10 cellular contexts compared by ENCODE assay signal in the genomic region with DNA sequence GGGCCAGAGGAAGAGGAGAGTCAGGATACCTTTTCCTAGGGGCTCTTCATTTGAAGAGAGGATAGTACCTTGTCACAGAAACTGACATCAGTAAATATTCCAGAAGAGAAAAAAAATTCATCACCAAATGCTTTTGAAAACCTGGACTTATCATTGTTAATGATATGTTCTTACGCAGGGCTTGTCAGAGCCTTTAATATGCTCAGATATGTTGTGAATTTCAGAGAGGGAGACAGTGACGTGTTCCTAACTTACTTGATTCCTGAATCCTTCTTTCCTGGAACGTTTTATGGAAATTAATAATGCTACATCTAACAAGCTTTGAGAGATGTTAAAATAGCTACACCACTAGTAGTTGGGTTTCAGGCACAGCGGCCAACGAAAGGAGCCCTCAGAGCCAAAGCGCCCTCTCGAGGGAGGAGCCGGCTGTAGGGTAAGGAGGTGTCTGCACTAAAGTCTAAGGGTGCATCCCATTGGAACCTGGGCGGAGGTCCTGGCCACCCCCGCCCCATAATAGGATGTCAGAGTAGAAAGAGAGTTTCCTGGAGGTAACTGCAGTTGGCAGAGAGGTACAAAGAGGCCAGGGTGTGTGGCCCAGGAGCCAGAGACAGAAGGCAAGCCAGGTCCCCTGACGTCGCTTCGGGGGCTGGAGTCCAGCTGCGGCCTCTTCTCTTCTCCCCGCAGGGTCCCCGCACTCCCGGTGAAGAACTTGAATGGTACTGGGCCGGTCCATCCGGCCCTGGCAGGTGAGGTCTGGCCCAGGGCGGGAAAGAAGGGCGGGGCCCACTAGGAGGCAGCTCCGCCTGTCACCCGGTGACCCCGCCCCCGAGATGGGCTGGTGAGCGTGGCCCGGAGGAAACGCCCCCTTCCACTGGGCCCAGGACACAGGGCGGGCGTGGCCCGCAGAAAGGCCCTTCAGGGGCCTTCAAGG. TPM values are rescaled to one million over a fixed set of nuclear protein-coding genes. Genes with fewer than 3 reads are reported as not detected.
DNase-seq lines count a peak whose midpoint lies in the region; ATAC-seq and TF ChIP-seq lines count a peak whose summit lies in the region.
"Had no signal": no experiment of that assay in that cellular context is flagged by ENCODE, and none has a peak within 500 bp of the region (broad histone marks: within the 10 kb centered on the region; RNA-seq: fewer than 3 reads in every experiment).

No MANE protein-coding gene starts in this region.

- H3K4me3 ChIP-seq in Karpas-422 (ENCODE audit: low read length) = no peak overlapping the region

- no peak overlapping the region for H3K4me2 ChIP-seq in Karpas-422 (ENCODE audit: low read depth, low read length, poor library complexity, severe bottlenecking)

- H3K9me3 ChIP-seq in Karpas-422 (ENCODE audit: low read length) = no peaks in the 10 kb centered on the region

- DNase-seq in GM10248 (ENCODE audit: extremely low spot score) (peak; percentile 67), Karpas-422 (no peak), endothelial cell (ENCODE audit: low spot score) (peak; percentile 48), nephron progenitor cell (peak; percentile 77), SK-N-DZ (ENCODE audit: low spot score) (no peak)
- DNase-seq: NCI-H524 treated with DMSO at 0.1 percent for 48 hours had no signal

- H3K27ac Mint-ChIP-seq in endothelial cell (ENCODE audit: unreplicated experiment) = no peak overlapping the region
- no peak overlapping the region for H3K27ac Mint-ChIP-seq in nephron progenitor cell
- H3K27ac Mint-ChIP-seq: stimulated activated naive CD8-positive, alpha-beta T cell treated with anti-CD3 and anti-CD28 coated beads, Interleukin-15, Interleukin-2, amounts not matched to agents 100 ng/mL and 50 ng/mL, for 24 hours had no signal

- peaks cover 33% of the 10 kb centered on the region for H3K27me3 Mint-ChIP-seq in endothelial cell (ENCODE audit: unreplicated experiment)
- H3K27me3 Mint-ChIP-seq in nephron progenitor cell (ENCODE audit: low read depth, poor library complexity) = peaks cover 60% of the 10 kb centered on the region
- H3K27me3 Mint-ChIP-seq: stimulated activated naive CD8-positive, alpha-beta T cell treated with anti-CD3 and anti-CD28 coated beads, Interleukin-15, Interleukin-2, amounts not matched to agents 100 ng/mL and 50 ng/mL, for 24 hours had no signal

- H3K9me2 ChIP-seq in Karpas-422 (replicated peaks; ENCODE audit: insufficient read depth, low read length) = no peaks in the 10 kb centered on the region

- peak overlapping the region; percentile 36 for H3K27ac ChIP-seq in Karpas-422 (ENCODE audit: low read length)

- H3K4me1 Mint-ChIP-seq in endothelial cell (ENCODE audit: unreplicated experiment) (peaks cover 57% of the 10 kb centered on the region), nephron progenitor cell (peaks cover 34% of the 10 kb centered on the region)

- peaks cover 68% of the 10 kb centered on the region for H3K36me3 ChIP-seq in Karpas-422 (ENCODE audit: insufficient read depth, low read length)

- H3K9me3 Mint-ChIP-seq in endothelial cell (ENCODE audit: unreplicated experiment) (no peaks in the 10 kb centered on the region), nephron progenitor cell (peaks cover 3% of the 10 kb centered on the region)
- H3K9me3 Mint-ChIP-seq: stimulated activated naive CD8-positive, alpha-beta T cell treated with anti-CD3 and anti-CD28 coated beads, Interleukin-15, Interleukin-2, amounts not matched to agents 100 ng/mL and 50 ng/mL, for 24 hours had no signal

- no peaks in the 10 kb centered on the region for H3K27me3 ChIP-seq in Karpas-422 (ENCODE audit: low read length)

- CTCF ChIA-PET in GM10248 (lab: Yijun Ruan, JAX) = interaction anchor here (1.0 to 6.6 kb wide), 18 partner anchors 8 to 82 kb away, joined by 3 to 64 read pairs (median 7); partner anchors contain the start of gene DTX1

- TF ChIP-seq CTCF in GM10248 (IDR thresholded peaks at IDR 0.05; ENCODE audit: control extremely low read depth, extremely low read depth, low read depth, missing control alignments) (peak; percentile 63), endothelial cell (IDR thresholded peaks at IDR 0.05; ENCODE audit: unreplicated experiment) (no peak), nephron progenitor cell (IDR thresholded peaks at IDR 0.05) (no peak)

- ATAC-seq in GM18858 (IDR thresholded peaks at IDR 0.05; ENCODE audit: unreplicated experiment) = no peak
- ATAC-seq in GM19467 (IDR thresholded peaks at IDR 0.05; ENCODE audit: unreplicated experiment) = no peak
- ATAC-seq in HG02759 (IDR thresholded peaks at IDR 0.05; ENCODE audit: unreplicated experiment) = no peak

- H3K4me3 Mint-ChIP-seq in endothelial cell (ENCODE audit: unreplicated experiment) = peak overlapping the region; percentile 79
- peak overlapping the region; percentile 80 for H3K4me3 Mint-ChIP-seq in nephron progenitor cell
- H3K4me3 Mint-ChIP-seq: stimulated activated naive CD8-positive, alpha-beta T cell treated with anti-CD3 and anti-CD28 coated beads, Interleukin-15, Interleukin-2, amounts not matched to agents 100 ng/mL and 50 ng/mL, for 24 hours had no signal

- H3K36me3 Mint-ChIP-seq in endothelial cell (ENCODE audit: low read depth, unreplicated experiment) = peaks cover 16% of the 10 kb centered on the region
- peaks cover 3% of the 10 kb centered on the region for H3K36me3 Mint-ChIP-seq in nephron progenitor cell (ENCODE audit: low read depth)

- H4K20me1 ChIP-seq in Karpas-422 (ENCODE audit: insufficient read depth, low read depth, low read length) = peaks cover 25% of the 10 kb centered on the region

- peaks cover 69% of the 10 kb centered on the region for H3K4me1 ChIP-seq in Karpas-422 (ENCODE audit: low read length)

- no peak overlapping the region for H2AFZ ChIP-seq in Karpas-422 (ENCODE audit: low read length)

- POLR2A ChIA-PET in GM10248 (lab: Yijun Ruan, JAX) = interaction anchor here (1.0 kb wide), 1 partner anchor 22 kb away, joined by 6 read pairs; no protein-coding TSS in a partner anchor

- peaks cover 9% of the 10 kb centered on the region; the same call in 1 of the 2 replicates for H3K79me2 ChIP-seq in Karpas-422 (ENCODE audit: low read length)

- no peak overlapping the region for H3K9ac ChIP-seq in Karpas-422 (ENCODE audit: low read length)

RNA-seq across cellular contexts. Expression of gene DTX1, which starts 36.2 kb away (rescaled TPM):
- 227 and 481 TPM in 2 replicates for total RNA-seq in Karpas-422 (2014; rRNA removed; shearing (Covaris generic); ENCODE audit: low replicate concordance)
- total RNA-seq in endothelial cell (ENCODE audit: unreplicated experiment) = 62.8 TPM
- 5.7 and 9.1 TPM in 2 replicates for polyA plus RNA-seq in SK-N-DZ (2014; cell fraction: cytosol; rRNA removed)
- polyA plus RNA-seq in SK-N-DZ (2014; cell fraction: nucleus; rRNA removed) = 14.1 and 18.9 TPM in 2 replicates

RNA-seq across cellular contexts. Expression of gene RASAL1, which starts 42.8 kb away (rescaled TPM):
- total RNA-seq in Karpas-422 (2014; rRNA removed; shearing (Covaris generic); ENCODE audit: low replicate concordance) = 3.3 and 3.4 TPM in 2 replicates
- total RNA-seq in endothelial cell (ENCODE audit: unreplicated experiment) = 0.21 TPM
- polyA plus RNA-seq in SK-N-DZ (2014; cell fraction: cytosol; rRNA removed) = not detected in 2 replicates
- polyA plus RNA-seq in SK-N-DZ (2014; cell fraction: nucleus; rRNA removed) = 0.07 TPM in 1 of 2 replicates, not detected in the other

RNA-seq across cellular contexts. Expression of gene CFAP73, which starts 56.8 kb away (rescaled TPM):
- total RNA-seq in Karpas-422 (2014; rRNA removed; shearing (Covaris generic); ENCODE audit: low replicate concordance) = not detected in 2 replicates
- not detected for total RNA-seq in endothelial cell (ENCODE audit: unreplicated experiment)
- not detected in 2 replicates for polyA plus RNA-seq in SK-N-DZ (2014; cell fraction: cytosol; rRNA removed)
- polyA plus RNA-seq in SK-N-DZ (2014; cell fraction: nucleus; rRNA removed) = not detected in 2 replicates

Comparison
In these comparisons a context has a peak if more than half of its experiments do, and no peak if none do; other contexts are left out.
1. DNase-seq: peak in GM10248 (single experiment), endothelial cell (single experiment) and nephron progenitor cell (single experiment); none in Karpas-422 (single experiment) and SK-N-DZ (single experiment).